In genomic region chr11:94507485-94507884, GRCh38 we compare ENCODE assay signal across 25 cellular contexts. TPM values are rescaled to one million over a fixed set of nuclear protein-coding genes. Genes with fewer than 3 reads are reported as not detected.
DNase-seq lines count a peak whose midpoint lies in the region; ATAC-seq and TF ChIP-seq lines count a peak whose summit lies in the region.
"Had no signal": no experiment of that assay in that cellular context is flagged by ENCODE, and none has a peak within 500 bp of the region (broad histone marks: within the 10 kb centered on the region; RNA-seq: fewer than 3 reads in every experiment).

No MANE protein-coding gene starts in this region.

- no peak overlapping the region for H2BK15ac ChIP-seq in mesenchymal stem cell (ENCODE audit: low read depth, poor library complexity, severe bottlenecking)

- no peak overlapping the region for H3K14ac ChIP-seq in mesenchymal stem cell (ENCODE audit: low read length in 2 of 2)

- no peak overlapping the region for H3K18ac ChIP-seq in mesenchymal stem cell (ENCODE audit: low read depth in 1 of 2, low read length in 2 of 2)

- H2AFZ ChIP-seq in mesenchymal stem cell (ENCODE audit: low read depth, low read length), result no peak overlapping the region

- no peak overlapping the region for H4K8ac ChIP-seq in mesenchymal stem cell (ENCODE audit: low read length)

- H3K9ac ChIP-seq in mesenchymal stem cell (ENCODE audit: low read length), result no peak overlapping the region
- H3K9ac ChIP-seq: SK-N-SH had no signal

- H3K4me2 ChIP-seq in mesenchymal stem cell (ENCODE audit: low read length, poor library complexity, severe bottlenecking), result no peak overlapping the region
- H3K4me2 ChIP-seq: SK-N-SH had no signal

- H3K4me3 ChIP-seq in RWPE2 (ENCODE audit: severe bottlenecking) (no peak overlapping the region), mesenchymal stem cell (ENCODE audit: insufficient read depth in 1 of 2, low read depth in 1 of 2, low read length in 2 of 2) (no peak overlapping the region)
- H3K4me3 ChIP-seq: heart left ventricle, lower lobe of right lung, skin epidermis, thoracic aorta had no signal

- no peaks in the 10 kb centered on the region for H3K9me3 ChIP-seq in RWPE2 (ENCODE audit: severe bottlenecking)
- H3K9me3 ChIP-seq in mesenchymal stem cell (ENCODE audit: control insufficient read depth, low read length), result no peaks in the 10 kb centered on the region
- H3K9me3 ChIP-seq: heart left ventricle, lower lobe of right lung, SK-N-SH, thoracic aorta had no signal

- H2BK5ac ChIP-seq in mesenchymal stem cell (ENCODE audit: low read depth, low read length, poor library complexity, severe bottlenecking), result no peak overlapping the region

- H3K27me3 ChIP-seq in RWPE2 (ENCODE audit: insufficient read depth, poor library complexity, severe bottlenecking), result no peaks in the 10 kb centered on the region
- H3K27me3 ChIP-seq in mesenchymal stem cell (ENCODE audit: control insufficient read depth in 1 of 2, insufficient read depth in 1 of 2, low read length in 2 of 2), result no peaks in the 10 kb centered on the region

- TF ChIP-seq CTCF in RWPE2 (IDR thresholded peaks at IDR 0.05; ENCODE audit: poor library complexity, severe bottlenecking) (no peak), GM20000 (IDR thresholded peaks at IDR 0.05; ENCODE audit: extremely low read depth, missing control alignments) (no peak)

- H2AK5ac ChIP-seq in mesenchymal stem cell (ENCODE audit: low read length, severe bottlenecking), result no peak overlapping the region

- H3K36me3 ChIP-seq in RWPE2 (ENCODE audit: low read depth) (no peaks in the 10 kb centered on the region), mesenchymal stem cell (ENCODE audit: control insufficient read depth in 1 of 2, insufficient read depth in 2 of 2, low read depth in 1 of 2, low read length in 2 of 2) (no peaks in the 10 kb centered on the region)
- H3K36me3 ChIP-seq: thoracic aorta had no signal

- H3K4ac ChIP-seq in mesenchymal stem cell (ENCODE audit: low read depth in 1 of 2, low read length in 2 of 2), result no peak overlapping the region

- no peak overlapping the region for H3K23ac ChIP-seq in mesenchymal stem cell (ENCODE audit: low read length in 2 of 2)

- no peaks in the 10 kb centered on the region for H3K79me1 ChIP-seq in mesenchymal stem cell (replicated peaks; ENCODE audit: low read length, poor library complexity, severe bottlenecking)

- peak; percentile 6 for DNase-seq in NCI-H748 (lab: John Stamatoyannopoulos, UW; ENCODE audit: unreplicated experiment)
- no peak for DNase-seq in NCI-H748 treated with DMSO at 0.1 percent for 48 hours (lab: John Stamatoyannopoulos, UW)
- peak; percentile 69 for DNase-seq in MV-4-11 (lab: John Stamatoyannopoulos, UW)
- DNase-seq in RWPE2 (ENCODE audit: low spot score), result no peak
- DNase-seq in mesenchymal stem cell, result peak; percentile 22
- DNase-seq in GM20000 (ENCODE audit: low spot score), result no peak
- no peak for DNase-seq in amniotic stem cell (lab: John Stamatoyannopoulos, UW)
- DNase-seq: activated CD4-positive, alpha-beta T cell treated with anti-CD3 and anti-CD28 coated beads for 1 hour; activated CD8-positive, alpha-beta T cell treated with anti-CD3 and anti-CD28 coated beads for 36 hours; activated gamma-delta T cell; activated naive CD8-positive, alpha-beta T cell treated with anti-CD3 and anti-CD28 coated beads, Interleukin-2, amount 10 ng/mL, durations not matched to agents 7 days and 5 days; activated T-cell treated with anti-CD3 and anti-CD28 coated beads, Interleukin-2, amount 50 U/mL, for 1 hour; CD8-positive, alpha-beta T cell; heart left ventricle; lower lobe of right lung; NCI-H1417 treated with DMSO at 0.1 percent for 48 hours; nephron progenitor cell; SK-N-SH; T-helper 2 cell had no signal

- H4K91ac ChIP-seq in mesenchymal stem cell (ENCODE audit: low read length), result no peak overlapping the region

- H3K4me1 ChIP-seq in RWPE2 (ENCODE audit: insufficient read depth, poor library complexity, severe bottlenecking), result no peaks in the 10 kb centered on the region
- H3K4me1 ChIP-seq in mesenchymal stem cell (ENCODE audit: control insufficient read depth, insufficient read depth, low read depth, low read length), result peaks cover 6% of the 10 kb centered on the region
- H3K4me1 ChIP-seq: lower lobe of right lung had no signal

- 92% methylated on average over 3 of the region's 4 CpGs for WGBS in mesenchymal stem cell

- no peak overlapping the region for H2BK12ac ChIP-seq in mesenchymal stem cell (ENCODE audit: low read length in 2 of 2)

- ATAC-seq in RWPE2 (ENCODE audit: low read depth) (peak; percentile 43), HG03196 (IDR thresholded peaks at IDR 0.05; ENCODE audit: unreplicated experiment) (no peak)
- ATAC-seq: activated CD8-positive, alpha-beta T cell treated with anti-CD3 and anti-CD28 coated beads for 36 hours; CD8-positive, alpha-beta T cell; heart left ventricle; lower lobe of right lung had no signal

- H3K27ac ChIP-seq in RWPE2 (ENCODE audit: poor library complexity, severe bottlenecking), result no peak overlapping the region
- H3K27ac ChIP-seq in mesenchymal stem cell (ENCODE audit: low read length, poor library complexity, severe bottlenecking), result no peak overlapping the region
- H3K27ac ChIP-seq: heart left ventricle, lower lobe of right lung, skin epidermis, thoracic aorta had no signal

- no peak overlapping the region for H2BK120ac ChIP-seq in mesenchymal stem cell (ENCODE audit: low read depth, low read length)

RNA-seq across cellular contexts. Expression of gene C11orf97, which starts 4.8 kb away (rescaled TPM):
- not detected for polyA plus RNA-seq in mesenchymal stem cell (2013, experiment 1 of 2)
- polyA plus RNA-seq in mesenchymal stem cell (2013, experiment 2 of 2), result not detected
- polyA plus RNA-seq: endothelial cell of umbilical vein, H1, heart left ventricle, IgD-negative memory B cell, SK-N-SH had no signal

RNA-seq across cellular contexts. Expression of gene ANKRD49, which starts 13.7 kb away (rescaled TPM):
- polyA plus RNA-seq in mesenchymal stem cell (2013, experiment 1 of 2), result 18.4 TPM
- polyA plus RNA-seq in mesenchymal stem cell (2013, experiment 2 of 2), result 19.0 TPM

RNA-seq across cellular contexts. Expression of gene MRE11, which starts 13.8 kb away (rescaled TPM):
- 3.3 TPM for polyA plus RNA-seq in mesenchymal stem cell (2013, experiment 1 of 2)
- 4.5 TPM for polyA plus RNA-seq in mesenchymal stem cell (2013, experiment 2 of 2)

RNA-seq across cellular contexts. Expression of gene FUT4, which starts 36.2 kb away (rescaled TPM):
- polyA plus RNA-seq in mesenchymal stem cell (2013, experiment 1 of 2), result 2.7 TPM
- polyA plus RNA-seq in mesenchymal stem cell (2013, experiment 2 of 2), result 2.9 TPM

RNA-seq across cellular contexts. Expression of gene PIWIL4, which starts 59.7 kb away (rescaled TPM):
- polyA plus RNA-seq in mesenchymal stem cell (2013, experiment 1 of 2), result 0.23 TPM
- 0.27 TPM for polyA plus RNA-seq in mesenchymal stem cell (2013, experiment 2 of 2)

Comparison
In these comparisons a context has a peak if more than half of its experiments do, and no peak if none do; other contexts are left out.
1. DNase-seq: peak in NCI-H748 (single experiment), MV-4-11 (single experiment) and mesenchymal stem cell (single experiment); none in NCI-H748 treated with DMSO at 0.1 percent for 48 hours (single experiment), RWPE2 (single experiment), GM20000 (single experiment) and amniotic stem cell (single experiment).